ENCODE assay signal across 8 cellular contexts in genomic region chr10:88851706-88852105, GRCh38.
A peak's percentile ranks its signal among the peaks of the same experiment; 100 is the strongest.
DNase-seq lines count a peak whose midpoint lies in the region; ATAC-seq and TF ChIP-seq lines count a peak whose summit lies in the region.

TSS of gene ANKRD22 (minus strand) at chr10:88851844. CDS start at chr10:88851607, 237 bp downstream.

- no peaks in the 10 kb centered on the region for H3K27me3 ChIP-seq in neutrophil

- no peaks in the 10 kb centered on the region for H3K36me3 ChIP-seq in neutrophil

- no peaks in the 10 kb centered on the region for H3K9me3 ChIP-seq in neutrophil

- TF ChIP-seq CTCF in epithelial cell of esophagus (IDR thresholded peaks at IDR 0.05; ENCODE audit: insufficient read depth, low read depth, low read length, missing control alignments) (no peak), neutrophil (IDR thresholded peaks at IDR 0.05) (no peak)

- no peak for ATAC-seq in HG02884 (IDR thresholded peaks at IDR 0.05; ENCODE audit: unreplicated experiment)

- DNase-seq in GM03348 (ENCODE audit: low spot score) (peak; percentile 24), NCI-H510A treated with DMSO at 0.1 percent for 48 hours (lab: John Stamatoyannopoulos, UW) (peak; percentile 91), epithelial cell of esophagus (ENCODE audit: low read depth) (peak; percentile 99), HUDEP-2 (lab: John Stamatoyannopoulos, UW; ENCODE audit: unreplicated experiment in 76 of 76) (no peak), NAMALWA (ENCODE audit: low spot score) (no peak), COR-L47 (lab: John Stamatoyannopoulos, UW) (no peak)

- H3K4me3 ChIP-seq in epithelial cell of esophagus (ENCODE audit: low read length) (peak within 1 kb of the TSS; percentile 38), neutrophil (ENCODE audit: low read depth in 1 of 2, low read length in 1 of 2) (peak within 1 kb of the TSS; percentile 52 to 65)

- H3K4me1 ChIP-seq in neutrophil (ENCODE audit: control insufficient read depth in 1 of 2, insufficient read depth in 1 of 2, low read depth in 1 of 2, low read length in 1 of 2) = peaks cover 86 to 98% of the 10 kb centered on the region in 2 experiments

- peak within 1 kb of the TSS; percentile 84 for H3K27ac ChIP-seq in neutrophil

Comparison
In these comparisons a context has a peak if more than half of its experiments do, and no peak if none do; other contexts are left out.
1. DNase-seq: peak in GM03348 (single experiment), NCI-H510A treated with DMSO at 0.1 percent for 48 hours (single experiment) and epithelial cell of esophagus (single experiment); none in HUDEP-2 (0 of 76), NAMALWA (single experiment) and COR-L47 (single experiment).